In genomic region chr17:42194133-42194899, GRCh38 we compare ENCODE assay signal across 8 cellular contexts. TPM values are rescaled to one million over a fixed set of nuclear protein-coding genes. Genes with fewer than 3 reads are reported as not detected.
DNase-seq lines count a peak whose midpoint lies in the region; ATAC-seq and TF ChIP-seq lines count a peak whose summit lies in the region.

GHDC (minus strand) TSS chr17:42194494; CDS start chr17:42193581, 913 bp downstream.

- ATAC-seq in GM19035 (IDR thresholded peaks at IDR 0.05; ENCODE audit: unreplicated experiment) (peak; percentile 93), HG03442 (IDR thresholded peaks at IDR 0.05; ENCODE audit: unreplicated experiment) (peak; percentile 83)

- peak within 1 kb of the TSS; percentile 81 for H3K4me3 Mint-ChIP-seq in activated CD4-positive, alpha-beta memory T cell treated with anti-CD3 and anti-CD28 coated beads for 36 hours

- no peaks in the 10 kb centered on the region for H3K9me3 Mint-ChIP-seq in activated CD4-positive, alpha-beta memory T cell treated with anti-CD3 and anti-CD28 coated beads for 36 hours

- peak within 1 kb of the TSS; percentile 68 for H3K27ac Mint-ChIP-seq in activated CD4-positive, alpha-beta memory T cell treated with anti-CD3 and anti-CD28 coated beads for 36 hours

- POLR2A ChIA-PET in activated CD4-positive, alpha-beta memory T cell treated with anti-CD3 and anti-CD28 coated beads for 36 hours (lab: Charles Lee): interaction anchor here (1.0 to 2.6 kb wide), 7 partner anchors 10 to 194 kb away, joined by 3 to 9 read pairs (median 5); partner anchors contain the start of genes HCRT, KCNH4, STAT3 and STAT5A

- H3K27me3 ChIP-seq in ectodermal cell (ENCODE audit: control insufficient read depth, insufficient read depth, low read length, poor library complexity, severe bottlenecking): no peaks in the 10 kb centered on the region

- peak within 1 kb of the TSS; percentile 75 for H3K4me3 ChIP-seq in AG10803 (ENCODE audit: low read length)
- peak within 1 kb of the TSS; percentile 45 for H3K4me3 ChIP-seq in ectodermal cell (ENCODE audit: insufficient read depth, low read depth, low read length)

- no peaks in the 10 kb centered on the region for H3K27me3 Mint-ChIP-seq in activated CD4-positive, alpha-beta memory T cell treated with anti-CD3 and anti-CD28 coated beads for 36 hours

- peak; percentile 68 for DNase-seq in AG10803 (ENCODE audit: low read depth)
- peak; percentile 94 for DNase-seq in NCI-H82 (lab: John Stamatoyannopoulos, UW)
- peak; percentile 89 for DNase-seq in activated CD4-positive, alpha-beta memory T cell treated with anti-CD3 and anti-CD28 coated beads for 36 hours
- peak; percentile 75 to 81 for DNase-seq in lung microvascular endothelial cell (ENCODE audit: low read depth in 2 of 2)
- DNase-seq in stimulated activated CD4-positive, alpha-beta T cell treated with anti-CD3 and anti-CD28 coated beads, TNF-alpha, amount 100 ng/mL, for 4 hours (ENCODE audit: low read depth in 3 of 3): peak; percentile 50 to 68 (median 63)

- H3K4me1 Mint-ChIP-seq in activated CD4-positive, alpha-beta memory T cell treated with anti-CD3 and anti-CD28 coated beads for 36 hours (ENCODE audit: low read depth): peaks cover 18% of the 10 kb centered on the region

- peaks cover under 1% of the 10 kb centered on the region for H3K36me3 Mint-ChIP-seq in activated CD4-positive, alpha-beta memory T cell treated with anti-CD3 and anti-CD28 coated beads for 36 hours

- intact Hi-C loops in activated CD4-positive, alpha-beta memory T cell treated with anti-CD3 and anti-CD28 coated beads for 36 hours (cut with micrococcal nuclease): loop anchor here (1.0 kb wide), 1 partner anchor 10 kb away; no protein-coding TSS in a partner anchor

- H3K9me3 ChIP-seq in ectodermal cell (ENCODE audit: control insufficient read depth, low read length): no peaks in the 10 kb centered on the region

- CTCF ChIA-PET in activated CD4-positive, alpha-beta memory T cell treated with anti-CD3 and anti-CD28 coated beads for 36 hours (lab: Charles Lee): interaction anchor here (1.5 to 3.5 kb wide), 4 partner anchors 10 to 95 kb away, joined by 4 to 26 read pairs (median 11); partner anchors contain the start of gene KCNH4

- peaks cover 4% of the 10 kb centered on the region for H3K4me1 ChIP-seq in ectodermal cell (ENCODE audit: control insufficient read depth, insufficient read depth, low read length)

- 56 to 58% methylated on average over 21 of the region's 21 CpGs for WGBS in ectodermal cell, 2 experiments

- H3K36me3 ChIP-seq in ectodermal cell (ENCODE audit: control insufficient read depth, insufficient read depth, low read length): no peaks in the 10 kb centered on the region

- no peak within 1 kb of the TSS for H3K27ac ChIP-seq in ectodermal cell (ENCODE audit: insufficient read depth, low read depth, low read length, poor library complexity, severe bottlenecking)

- TF ChIP-seq CTCF in AG10803 (conservative IDR thresholded peaks at IDR 0.05; ENCODE audit: low read length): no peak

RNA-seq across cellular contexts. Expression of gene GHDC, which starts in this region (rescaled TPM):
- total RNA-seq in activated CD4-positive, alpha-beta memory T cell treated with anti-CD3 and anti-CD28 coated beads for 36 hours: 10 to 100 TPM; 13.1 to 13.5 TPM
- 10.0 TPM for polyA plus RNA-seq in ectodermal cell (2013, experiment 1 of 4)
- polyA plus RNA-seq in ectodermal cell (2013, experiment 2 of 4): 9.6 TPM
- 8.8 TPM for polyA plus RNA-seq in ectodermal cell (2013, experiment 3 of 4)
- polyA plus RNA-seq in ectodermal cell (2013, experiment 4 of 4): 7.4 TPM
- total RNA-seq in lung microvascular endothelial cell: 11.3 and 22.8 TPM in 2 replicates
